Comparison of ENCODE assay signal across 21 cellular contexts in genomic region chr9:78539188-78539587, GRCh38.
"Had no signal": no experiment of that assay in that cellular context is flagged by ENCODE, and none has a peak within 500 bp of the region (broad histone marks: within the 10 kb centered on the region; RNA-seq: fewer than 3 reads in every experiment).

No MANE protein-coding gene starts in this region.

- ATAC-seq: activated naive CD8-positive, alpha-beta T cell treated with anti-CD3 and anti-CD28 coated beads, Interleukin-2, amount 50 U/mL, for 24 hours; activated T-cell treated with anti-CD3 and anti-CD28 coated beads, Interleukin-2, amount 50 U/mL, for 72 hours; left colon; natural killer cell treated with Interleukin-12 subunit alpha and Interleukin-12 subunit beta and Interleukin-15 and Interleukin-18, amount 100 ng/mL, for 72 hours; right cardiac atrium; stimulated activated memory B cell treated with anti-CD40 and anti-IgM and Interleukin-4, amounts not matched to agents 10 μg/mL and 1 μg/mL and 100 μg/mL, for 72 hours had no signal

- DNase-seq: activated CD4-positive, alpha-beta memory T cell treated with anti-CD3 and anti-CD28 coated beads for 36 hours; activated CD4-positive, alpha-beta T cell treated with anti-CD3 and anti-CD28 coated beads for 4 hours; activated CD4-positive, CD25-positive, alpha-beta regulatory T cell; activated effector memory CD4-positive, alpha-beta T cell treated with anti-CD3 and anti-CD28 coated beads, Interleukin-2, amount 50 U/mL, for 16 hours; activated naive CD4-positive, alpha-beta T cell treated with anti-CD3 and anti-CD28 coated beads, Interleukin-2, amount 50 U/mL, for 16 hours; activated naive CD8-positive, alpha-beta T cell treated with anti-CD3 and anti-CD28 coated beads, Interleukin-2, amount 50 U/mL, for 24 hours; activated T-cell treated with anti-CD3 and anti-CD28 coated beads, Interleukin-2, amount 50 U/mL, for 72 hours; cerebellar nuclear complex; cortex of kidney; left colon; ovary; right cardiac atrium; small intestine; stimulated activated CD4-positive, alpha-beta T cell treated with anti-CD3 and anti-CD28 coated beads, Interleukin-15, amount 100 ng/mL, for 24 hours; trophoblast cell; uterus had no signal

- H3K9me3 ChIP-seq: ovary, uterus had no signal

- H3K27ac Mint-ChIP-seq: activated CD4-positive, alpha-beta memory T cell treated with anti-CD3 and anti-CD28 coated beads for 36 hours; activated naive CD8-positive, alpha-beta T cell treated with anti-CD3 and anti-CD28 coated beads, Interleukin-2, amount 50 U/mL, for 24 hours; activated T-cell treated with anti-CD3 and anti-CD28 coated beads, Interleukin-2, amount 50 U/mL, for 72 hours; memory B cell; natural killer cell treated with Interleukin-12 subunit alpha and Interleukin-12 subunit beta and Interleukin-15 and Interleukin-18, amount 100 ng/mL, for 72 hours; stimulated activated memory B cell treated with anti-CD40 and anti-IgM and Interleukin-4, amounts not matched to agents 10 μg/mL and 1 μg/mL and 100 μg/mL, for 72 hours; T-helper 2 cell treated with Interferon-gamma antibody and Interleukin-4, amounts not matched to agents 5 μg/mL and 100 μg/mL, for 36 hours had no signal

- H3K27me3 ChIP-seq: ovary, uterus had no signal

- H3K4me1 Mint-ChIP-seq: activated naive CD8-positive, alpha-beta T cell treated with anti-CD3 and anti-CD28 coated beads, Interleukin-2, amount 50 U/mL, for 24 hours; memory B cell; stimulated activated memory B cell treated with anti-CD40 and anti-IgM and Interleukin-4, amounts not matched to agents 10 μg/mL and 1 μg/mL and 100 μg/mL, for 72 hours had no signal

- H3K36me3 ChIP-seq: ovary, uterus had no signal

- H3K9me3 Mint-ChIP-seq: activated naive CD8-positive, alpha-beta T cell treated with anti-CD3 and anti-CD28 coated beads, Interleukin-2, amount 50 U/mL, for 24 hours; activated T-cell treated with anti-CD3 and anti-CD28 coated beads, Interleukin-2, amount 50 U/mL, for 72 hours; memory B cell; natural killer cell treated with Interleukin-12 subunit alpha and Interleukin-12 subunit beta and Interleukin-15 and Interleukin-18, amount 100 ng/mL, for 72 hours; stimulated activated memory B cell treated with anti-CD40 and anti-IgM and Interleukin-4, amounts not matched to agents 10 μg/mL and 1 μg/mL and 100 μg/mL, for 72 hours; T-helper 2 cell treated with Interferon-gamma antibody and Interleukin-4, amounts not matched to agents 5 μg/mL and 100 μg/mL, for 36 hours had no signal

- H3K4me3 Mint-ChIP-seq: activated CD4-positive, alpha-beta memory T cell treated with anti-CD3 and anti-CD28 coated beads for 36 hours; activated naive CD8-positive, alpha-beta T cell treated with anti-CD3 and anti-CD28 coated beads, Interleukin-2, amount 50 U/mL, for 24 hours; activated T-cell treated with anti-CD3 and anti-CD28 coated beads, Interleukin-2, amount 50 U/mL, for 72 hours; memory B cell; natural killer cell treated with Interleukin-12 subunit alpha and Interleukin-12 subunit beta and Interleukin-15 and Interleukin-18, amount 100 ng/mL, for 72 hours; stimulated activated memory B cell treated with anti-CD40 and anti-IgM and Interleukin-4, amounts not matched to agents 10 μg/mL and 1 μg/mL and 100 μg/mL, for 72 hours; T-helper 2 cell treated with Interferon-gamma antibody and Interleukin-4, amounts not matched to agents 5 μg/mL and 100 μg/mL, for 36 hours had no signal

- H3K4me3 ChIP-seq: ovary, uterus had no signal

- H3K4me1 ChIP-seq: uterus had no signal

- H3K27ac ChIP-seq: epithelial cell of prostate, ovary, uterus had no signal

- H3K36me3 Mint-ChIP-seq: activated CD4-positive, alpha-beta memory T cell treated with anti-CD3 and anti-CD28 coated beads for 36 hours; memory B cell; natural killer cell treated with Interleukin-12 subunit alpha and Interleukin-12 subunit beta and Interleukin-15 and Interleukin-18, amount 100 ng/mL, for 72 hours; stimulated activated memory B cell treated with anti-CD40 and anti-IgM and Interleukin-4, amounts not matched to agents 10 μg/mL and 1 μg/mL and 100 μg/mL, for 72 hours had no signal

- H3K27me3 Mint-ChIP-seq: activated CD4-positive, alpha-beta memory T cell treated with anti-CD3 and anti-CD28 coated beads for 36 hours; activated naive CD8-positive, alpha-beta T cell treated with anti-CD3 and anti-CD28 coated beads, Interleukin-2, amount 50 U/mL, for 24 hours; memory B cell; stimulated activated memory B cell treated with anti-CD40 and anti-IgM and Interleukin-4, amounts not matched to agents 10 μg/mL and 1 μg/mL and 100 μg/mL, for 72 hours had no signal
